ENCODE assay signal across 26 cellular contexts in genomic region chr20:53825282-53825681, GRCh38.
"Had no signal": no experiment of that assay in that cellular context is flagged by ENCODE, and none has a peak within 500 bp of the region (broad histone marks: within the 10 kb centered on the region; RNA-seq: fewer than 3 reads in every experiment).

No MANE protein-coding gene starts in this region.

- H3K4me1 ChIP-seq: prostate gland had no signal

- H3K4me2 ChIP-seq: hepatocyte had no signal

- H3K36me3 ChIP-seq: gastrocnemius medialis, prostate gland, right atrium auricular region, sigmoid colon, spleen, thoracic aorta, tibial nerve, upper lobe of left lung had no signal

- H2AFZ ChIP-seq: hepatocyte had no signal

- H3K27me3 ChIP-seq: dorsolateral prefrontal cortex, gastrocnemius medialis, hepatocyte, right atrium auricular region, sigmoid colon, spleen, tibial nerve, upper lobe of left lung had no signal

- DNase-seq: dorsolateral prefrontal cortex; effector CD4-positive, alpha-beta T cell; endodermal cell; gastrocnemius medialis; head of caudate nucleus; kidney; midbrain; naive thymus-derived CD4-positive, alpha-beta T cell; nephron progenitor cell; nucleus accumbens; sigmoid colon; spleen; stimulated activated CD4-positive, alpha-beta T cell treated with anti-CD3 and anti-CD28 coated beads, Interleukin-4, amount 100 ng/mL, for 4 hours; stimulated activated naive B cell treated with anti-CD40 and anti-IgM and Interleukin-4, amounts not matched to agents 10 μg/mL and 1 μg/mL and 100 μg/mL, for 72 hours; upper lobe of left lung had no signal

- FAIRE-seq: colon, kidney, urothelium cell line had no signal

- H3K9me3 ChIP-seq: gastrocnemius medialis, prostate gland, right atrium auricular region, sigmoid colon, spleen, thoracic aorta, tibial nerve, upper lobe of left lung had no signal

- ATAC-seq: esophagus mucosa; gastrocnemius medialis; left lobe of liver; naive thymus-derived CD4-positive, alpha-beta T cell; stimulated activated naive B cell treated with anti-CD40 and anti-IgM and Interleukin-4, amounts not matched to agents 10 μg/mL and 1 μg/mL and 100 μg/mL, for 72 hours had no signal

- H3K4me3 ChIP-seq: dorsolateral prefrontal cortex, gastrocnemius medialis, hepatocyte, lung, prostate gland, right atrium auricular region, sigmoid colon, spleen, thoracic aorta, tibial nerve, upper lobe of left lung had no signal

- H3K27ac ChIP-seq: dorsolateral prefrontal cortex, epithelial cell of prostate, gastrocnemius medialis, hepatocyte, prostate gland, right atrium auricular region, spleen, thoracic aorta, upper lobe of left lung had no signal

- H3K79me2 ChIP-seq: hepatocyte had no signal
